In genomic region chr13:46575321-46575721, GRCh38 we compare ENCODE assay signal across 11 cellular contexts. TPM values are rescaled to one million over a fixed set of nuclear protein-coding genes. Genes with fewer than 3 reads are reported as not detected.
DNase-seq lines count a peak whose midpoint lies in the region; ATAC-seq and TF ChIP-seq lines count a peak whose summit lies in the region.
"Had no signal": no experiment of that assay in that cellular context is flagged by ENCODE, and none has a peak within 500 bp of the region (broad histone marks: within the 10 kb centered on the region; RNA-seq: fewer than 3 reads in every experiment).

No MANE protein-coding gene starts in this region.

- H3K9me3 ChIP-seq in GM23248 (ENCODE audit: low read depth) (no peaks in the 10 kb centered on the region), heart right ventricle (no peaks in the 10 kb centered on the region)

- DNase-seq in CD1c-positive myeloid dendritic cell (ENCODE audit: extremely low spot score) (peak; percentile 33), GM23248 (peak; percentile 68), SK-MEL-5 (ENCODE audit: low read depth, low spot score) (peak; percentile 67), heart right ventricle (no peak), occipital lobe (lab: John Stamatoyannopoulos, UW) (no peak), lower leg skin (ENCODE audit: low spot score in 2 of 2) (no peak)
- DNase-seq: activated naive CD8-positive, alpha-beta T cell treated with anti-CD3 and anti-CD28 coated beads, Interleukin-2, amount 10 ng/mL, durations not matched to agents 7 days and 5 days; COR-L47; T1000 had no signal

- H3K4me1 ChIP-seq in GM23248 (ENCODE audit: insufficient read depth) (peaks cover 45% of the 10 kb centered on the region), heart right ventricle (peaks cover 28 to 94% (median 82%) of the 10 kb centered on the region in 9 donors)

- intact Hi-C loops in heart right ventricle (cut with DNase I): loop anchor here in 1 of 10 donors (10.0 kb wide), 1 partner anchor 319 kb away; the partner anchor contains the start of gene HTR2A
- intact Hi-C loops in lower leg skin (cut with DNase I; ENCODE audit: low total_unique reads): no loop called here

- H3K27me3 ChIP-seq in GM23248 (replicated peaks; ENCODE audit: insufficient read depth): no peaks in the 10 kb centered on the region
- no peaks in the 10 kb centered on the region for H3K27me3 ChIP-seq in heart right ventricle

- in situ Hi-C loops in GM23248 (cut with MboI) (no loop called here), SK-MEL-5 (cut with HindIII; ENCODE audit: low pct_unique_long_range_greater_than_20kb, low sequenced_read_pairs) (no loop called here)

- H3K4me3 ChIP-seq in GM23248 (peak overlapping the region; percentile 42), heart right ventricle (no peak overlapping the region), lower leg skin (ENCODE audit: low read depth, poor library complexity, severe bottlenecking) (no peak overlapping the region)

- H3K36me3 ChIP-seq in GM23248 (ENCODE audit: low read depth): no peaks in the 10 kb centered on the region
- H3K36me3 ChIP-seq in heart right ventricle: no peaks in the 10 kb centered on the region

- H2AFZ ChIP-seq in GM23248: no peak overlapping the region

- peak in 4 of 8 donors; percentile 36 to 49 (median 40) for ATAC-seq in heart right ventricle
- ATAC-seq in HG03460 (IDR thresholded peaks at IDR 0.05; ENCODE audit: unreplicated experiment): no peak
- no peak for ATAC-seq in GM19397 (IDR thresholded peaks at IDR 0.05; ENCODE audit: unreplicated experiment)

- peaks cover 74% of the 10 kb centered on the region for H3K79me2 ChIP-seq in GM23248 (ENCODE audit: insufficient read depth)

- no peak for TF ChIP-seq POLR2A in lower leg skin (IDR thresholded peaks at IDR 0.05)

- H3K27ac ChIP-seq in GM23248 (peak overlapping the region; percentile 68), heart right ventricle (peak overlapping the region in 6 of 10 donors; percentile 13 to 69 (median 54))

- 0 out of 2 replicates have a peak, but pooled peaks cover 4% of the 10 kb centered on the region for H4K20me1 ChIP-seq in GM23248 (ENCODE audit: insufficient read depth)

- peak overlapping the region; percentile 41; the same call in 1 of the 2 replicates for H3K9ac ChIP-seq in GM23248

- no peaks in the 10 kb centered on the region for H3K9me2 ChIP-seq in GM23248 (ENCODE audit: insufficient read depth)

- TF ChIP-seq CTCF in heart right ventricle (IDR thresholded peaks at IDR 0.05): no peak
- TF ChIP-seq CTCF in lower leg skin (IDR thresholded peaks at IDR 0.05): no peak

- H3K4me2 ChIP-seq in GM23248 (ENCODE audit: unreplicated experiment): peak overlapping the region; percentile 75

- WGBS in GM23248 (ENCODE audit: low coverage in 1 of 2, low lambda C conversion rate in 2 of 2, missing lambda C conversion rate in 2 of 2), 2 experiments: 33 to 35% methylated on average over 2 of the region's 2 CpGs
- 31 to 43% methylated on average over 2 of the region's 2 CpGs for WGBS in heart right ventricle, 2 donors
- 73 to 82% methylated on average over 2 of the region's 2 CpGs for WGBS in lower leg skin, 2 donors

- peaks cover 46% of the 10 kb centered on the region for H3F3A ChIP-seq in GM23248 (ENCODE audit: insufficient read depth)

RNA-seq across cellular contexts. Expression of gene LRCH1, which starts 22.4 kb away (rescaled TPM):
- 3.4 and 5.0 TPM in 2 replicates for total RNA-seq in GM23248 (2014; rRNA removed; shearing (Covaris generic))
- polyA plus RNA-seq in GM23248 (2016; fragmentation: Nextera tagmentation; extraction: Ambion mirVana) (4.3 and 4.7 TPM in 2 replicates), heart right ventricle (1 to 10 TPM; 4.1 to 5.9 TPM)
- total RNA-seq in SK-MEL-5 (2014; rRNA removed; shearing (Covaris generic)): 7.3 and 8.7 TPM in 2 replicates
- 10.5 and 16.8 TPM in 2 replicates for polyA plus RNA-seq in SK-MEL-5 (2015; cell fraction: cytosol; rRNA removed)
- 11.0 and 16.0 TPM in 2 replicates for polyA plus RNA-seq in SK-MEL-5 (2015; cell fraction: nucleus; rRNA removed)
- total RNA-seq in heart right ventricle (10 to 100 TPM; 10.1 to 20.3 (median 13.8) TPM), occipital lobe (21.4 TPM), lower leg skin (10 to 100 TPM; 34.3 to 43.9 (median 40.3) TPM)

Comparison
In these comparisons a context has a peak if more than half of its experiments do, and no peak if none do; other contexts are left out.
1. DNase-seq: peak in CD1c-positive myeloid dendritic cell (single experiment), GM23248 (single experiment) and SK-MEL-5 (single experiment); none in heart right ventricle (0 of 2), occipital lobe (single experiment) and lower leg skin (0 of 2).